Comparison of ENCODE assay signal across 8 cellular contexts in the genomic region with DNA sequence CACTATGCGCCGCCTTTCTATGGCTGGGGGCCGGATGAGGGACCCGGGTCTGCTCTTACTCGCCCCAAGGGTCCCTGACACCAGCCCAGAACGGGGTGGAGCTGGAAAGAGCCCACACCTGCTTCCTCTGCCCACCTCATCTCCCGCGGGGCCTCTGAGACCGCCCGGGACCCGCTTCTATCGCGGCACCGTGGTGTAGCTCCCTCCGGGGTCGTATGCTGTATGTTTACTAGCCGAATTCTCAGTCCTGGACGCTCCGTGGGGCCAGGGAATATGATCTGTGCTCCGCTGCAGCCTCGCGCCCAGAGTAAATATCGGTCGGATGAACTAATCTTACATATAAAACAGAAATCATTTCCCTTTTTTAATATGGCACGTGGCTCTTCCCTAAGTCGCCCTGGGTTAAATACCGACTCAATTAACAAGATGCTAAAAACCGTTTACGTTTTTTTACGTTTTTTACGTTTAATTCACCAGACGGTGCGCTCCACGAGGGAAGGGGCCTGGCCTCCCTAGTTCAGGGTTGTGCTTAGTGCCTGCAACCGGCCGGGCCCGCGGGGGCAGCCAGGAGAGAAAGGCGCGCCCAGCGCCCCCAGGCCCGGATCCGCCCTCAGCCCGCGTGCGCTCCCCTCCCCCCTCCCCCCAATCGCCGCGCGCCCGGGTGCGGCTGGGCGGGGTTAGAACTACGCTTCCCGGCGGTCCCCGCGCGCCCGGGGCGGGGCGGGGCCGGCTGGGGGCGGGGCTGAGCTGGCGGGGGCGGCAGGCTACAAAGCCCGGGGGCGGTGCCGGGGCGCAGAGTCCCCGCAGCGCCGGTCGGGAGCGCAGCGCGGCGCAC. TPM values are rescaled to one million over a fixed set of nuclear protein-coding genes. Genes with fewer than 3 reads are reported as not detected.
DNase-seq lines count a peak whose midpoint lies in the region; ATAC-seq and TF ChIP-seq lines count a peak whose summit lies in the region.

Gene RBM38 (plus strand): TSS at position 793 of the 835 bp plus-strand sequence. CDS start 186 bp downstream, outside the sequence.

- peaks cover 39% of the 10 kb centered on the region for H3K36me3 ChIP-seq in OCI-LY7 (ENCODE audit: insufficient read depth, low read length)
- H3K36me3 ChIP-seq in esophagus muscularis mucosa = peaks cover 0 to 21% (median 10%) of the 10 kb centered on the region in 4 donors

- TSS peak; percentile 92 for BruUV-seq in OCI-LY7 (replicated peaks; lab: Mats Ljungman, UMichigan)

- H3K27ac ChIP-seq in OCI-LY7 (ENCODE audit: low read depth, low read length, poor library complexity, severe bottlenecking) (peak within 1 kb of the TSS; percentile 97), esophagus muscularis mucosa (replicated peaks in 1 of 4) (peak within 1 kb of the TSS; percentile 93 to 95 (median 94))

- peaks cover 48% of the 10 kb centered on the region for H3K4me1 Mint-ChIP-seq in activated T-cell treated with anti-CD3 and anti-CD28 coated beads, Interleukin-2, amount 50 U/mL, for 4 hours (ENCODE audit: low read depth)

- no peak for TF ChIP-seq EP300 in esophagus muscularis mucosa (IDR thresholded peaks at IDR 0.05)

- peak within 1 kb of the TSS; percentile 91 for H3K4me3 Mint-ChIP-seq in activated T-cell treated with anti-CD3 and anti-CD28 coated beads, Interleukin-2, amount 50 U/mL, for 4 hours

- peaks cover 40% of the 10 kb centered on the region for H3K79me2 ChIP-seq in OCI-LY7 (ENCODE audit: insufficient read depth, low read depth, low read length)

- no peaks in the 10 kb centered on the region for H3K27me3 Mint-ChIP-seq in activated T-cell treated with anti-CD3 and anti-CD28 coated beads, Interleukin-2, amount 50 U/mL, for 4 hours (ENCODE audit: low read depth)

- H3K9me3 ChIP-seq in OCI-LY7 (ENCODE audit: low read length) (no peaks in the 10 kb centered on the region), esophagus muscularis mucosa (no peaks in the 10 kb centered on the region)

- peak within 1 kb of the TSS; percentile 95 for H3K4me2 ChIP-seq in OCI-LY7 (ENCODE audit: low read length)

- H3K9me2 ChIP-seq in OCI-LY7 (ENCODE audit: insufficient read depth, low read length) = no peaks in the 10 kb centered on the region

- intact Hi-C loops in OCI-LY7 (cut with micrococcal nuclease; ENCODE audit: unreplicated experiment) = loop anchor here (2.0 to 10.0 kb wide), 5 partner anchors 44 to 1774 kb away; partner anchors contain the start of gene ZNF831
- intact Hi-C loops in esophagus muscularis mucosa (cut with DNase I) = no loop called here

- H3K4me1 ChIP-seq in OCI-LY7 (ENCODE audit: insufficient read depth, low read length, poor library complexity, severe bottlenecking) (peaks cover 58% of the 10 kb centered on the region), esophagus muscularis mucosa (peaks cover 52 to 65% (median 61%) of the 10 kb centered on the region in 4 donors)

- H3K27me3 ChIP-seq in esophagus muscularis mucosa = no peaks in the 10 kb centered on the region

- TF ChIP-seq POLR2A in esophagus muscularis mucosa (IDR thresholded peaks at IDR 0.05; ENCODE audit: low read depth) = no peak

- H3K4me3 ChIP-seq in OCI-LY7 (ENCODE audit: low read depth, low read length, poor library complexity, severe bottlenecking) = peak within 1 kb of the TSS; percentile 99
- peak within 1 kb of the TSS; percentile 84 to 94 (median 88) for H3K4me3 ChIP-seq in esophagus muscularis mucosa

- peak within 1 kb of the TSS; percentile 37; the same call in 1 of the 2 replicates for H2AFZ ChIP-seq in OCI-LY7 (ENCODE audit: low read length)

- H4K20me1 ChIP-seq in OCI-LY7 (ENCODE audit: insufficient read depth, low read length) = peaks cover 22% of the 10 kb centered on the region

- H3K9me3 Mint-ChIP-seq in activated T-cell treated with anti-CD3 and anti-CD28 coated beads, Interleukin-2, amount 50 U/mL, for 4 hours = no peaks in the 10 kb centered on the region

- CTCF ChIA-PET in OCI-LY7 (lab: Charles Lee; ENCODE audit: unreplicated experiment) = interaction anchor here (0.7 to 1.4 kb wide), 6 partner anchors 8 to 88 kb away, joined by 3 to 10 read pairs (median 4); no protein-coding TSS in a partner anchor

- TF ChIP-seq CTCF in OCI-LY7 (conservative IDR thresholded peaks at IDR 0.05; ENCODE audit: low read length) (no peak), esophagus muscularis mucosa (IDR thresholded peaks at IDR 0.05) (no peak)

- 46% methylated on average over 35 of the region's 78 CpGs for WGBS in esophagus muscularis mucosa

- peak; percentile 97 for DNase-seq in AG20443 (ENCODE audit: low spot score)
- DNase-seq in OCI-LY7 (ENCODE audit: low spot score) = peak; percentile 94
- peak; percentile 76 for DNase-seq in activated T-cell treated with anti-CD3 and anti-CD28 coated beads, Interleukin-2, amount 50 U/mL, for 4 hours
- DNase-seq in esophagus muscularis mucosa (ENCODE audit: extremely low spot score) = no peak
- DNase-seq in myocyte (ENCODE audit: low read depth) = peak; percentile 52
- peak; percentile 50 to 74 for DNase-seq in stimulated activated CD8-positive, alpha-beta memory T cell treated with anti-CD3 and anti-CD28 coated beads, Interleukin-7, amount 100 ng/mL, for 4 hours (ENCODE audit: low read depth in 2 of 2)

- H3K36me3 Mint-ChIP-seq in activated T-cell treated with anti-CD3 and anti-CD28 coated beads, Interleukin-2, amount 50 U/mL, for 4 hours (ENCODE audit: insufficient read depth) = peaks cover 17% of the 10 kb centered on the region

- ATAC-seq in GM18868 (IDR thresholded peaks at IDR 0.05; ENCODE audit: unreplicated experiment) (peak; percentile 46), HG03196 (IDR thresholded peaks at IDR 0.05; ENCODE audit: unreplicated experiment) (peak; percentile 42)
- peak; percentile 63 for ATAC-seq in activated T-cell treated with anti-CD3 and anti-CD28 coated beads, Interleukin-2, amount 50 U/mL, for 4 hours

- POLR2A ChIA-PET in OCI-LY7 (lab: Charles Lee) = interaction anchor here (0.6 to 4.2 kb wide), 19 partner anchors 8 to 1777 kb away, joined by 3 to 21 read pairs (median 6); no protein-coding TSS in a partner anchor

RNA-seq across cellular contexts. Expression of gene RBM38, which starts in this region (rescaled TPM):
- 136 and 174 TPM in 2 replicates for total RNA-seq in OCI-LY7 (2014; rRNA removed; shearing (Covaris generic))
- total RNA-seq in OCI-LY7 (2022) (119 and 128 TPM in 2 replicates), esophagus muscularis mucosa (100 to 1,000 TPM in 2 of 4 donors, 10 to 100 TPM in 2; 67.6 to 203 (median 139) TPM), myocyte (8.7 and 11.6 TPM in 2 replicates)
- total RNA-seq in activated T-cell treated with anti-CD3 and anti-CD28 coated beads, Interleukin-2, amount 50 U/mL, for 4 hours = 100 to 1,000 TPM; 123 to 172 (median 129) TPM
- polyA plus RNA-seq in myocyte (2012) = 7.2 TPM
